In the genomic region with DNA sequence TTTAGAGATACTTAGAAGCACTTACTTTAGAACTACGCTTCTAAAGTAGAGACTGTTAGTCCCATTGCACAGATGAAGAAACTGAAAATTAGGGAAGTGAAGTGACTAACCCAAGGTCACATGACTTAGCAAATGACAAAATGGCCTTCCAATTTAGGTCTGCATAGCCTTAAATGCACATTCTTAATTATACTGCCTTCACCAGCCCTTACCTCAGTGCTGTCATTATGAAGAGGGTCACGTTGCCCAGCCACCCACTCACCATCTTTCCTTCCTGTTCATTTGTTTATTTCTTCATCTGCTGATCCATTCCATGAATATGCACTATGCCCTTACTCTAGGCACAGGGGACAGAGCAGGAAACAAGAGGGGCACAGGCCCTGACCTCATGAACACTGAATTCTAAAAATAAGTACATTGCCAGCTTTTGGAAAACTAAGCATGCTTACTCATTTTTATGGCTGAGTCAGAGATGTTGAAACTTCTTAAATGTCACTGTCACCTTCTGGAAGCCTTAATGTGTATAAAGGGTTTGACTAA, we compare ENCODE assay signal across 2 cellular contexts.
TF ChIP-seq lines count a peak whose summit lies in the region.

No MANE protein-coding gene starts in this region.

TF ChIP-seq in A549, 52 proteins besides CTCF, POLR2A, EP300 and RAD21 (continued from another document):
- TF ChIP-seq, protein P1, sequence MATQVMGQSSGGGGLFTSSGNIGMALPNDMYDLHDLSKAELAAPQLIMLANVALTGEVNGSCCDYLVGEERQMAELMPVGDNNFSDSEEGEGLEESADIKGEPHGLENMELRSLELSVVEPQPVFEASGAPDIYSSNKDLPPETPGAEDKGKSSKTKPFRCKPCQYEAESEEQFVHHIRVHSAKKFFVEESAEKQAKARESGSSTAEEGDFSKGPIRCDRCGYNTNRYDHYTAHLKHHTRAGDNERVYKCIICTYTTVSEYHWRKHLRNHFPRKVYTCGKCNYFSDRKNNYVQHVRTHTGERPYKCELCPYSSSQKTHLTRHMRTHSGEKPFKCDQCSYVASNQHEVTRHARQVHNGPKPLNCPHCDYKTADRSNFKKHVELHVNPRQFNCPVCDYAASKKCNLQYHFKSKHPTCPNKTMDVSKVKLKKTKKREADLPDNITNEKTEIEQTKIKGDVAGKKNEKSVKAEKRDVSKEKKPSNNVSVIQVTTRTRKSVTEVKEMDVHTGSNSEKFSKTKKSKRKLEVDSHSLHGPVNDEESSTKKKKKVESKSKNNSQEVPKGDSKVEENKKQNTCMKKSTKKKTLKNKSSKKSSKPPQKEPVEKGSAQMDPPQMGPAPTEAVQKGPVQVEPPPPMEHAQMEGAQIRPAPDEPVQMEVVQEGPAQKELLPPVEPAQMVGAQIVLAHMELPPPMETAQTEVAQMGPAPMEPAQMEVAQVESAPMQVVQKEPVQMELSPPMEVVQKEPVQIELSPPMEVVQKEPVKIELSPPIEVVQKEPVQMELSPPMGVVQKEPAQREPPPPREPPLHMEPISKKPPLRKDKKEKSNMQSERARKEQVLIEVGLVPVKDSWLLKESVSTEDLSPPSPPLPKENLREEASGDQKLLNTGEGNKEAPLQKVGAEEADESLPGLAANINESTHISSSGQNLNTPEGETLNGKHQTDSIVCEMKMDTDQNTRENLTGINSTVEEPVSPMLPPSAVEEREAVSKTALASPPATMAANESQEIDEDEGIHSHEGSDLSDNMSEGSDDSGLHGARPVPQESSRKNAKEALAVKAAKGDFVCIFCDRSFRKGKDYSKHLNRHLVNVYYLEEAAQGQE (IDR thresholded peaks at IDR 0.05), result peak; percentile 48; the same call in 1 of the 2 replicates
- TF ChIP-seq CHD2 (IDR thresholded peaks at IDR 0.05; ENCODE audit: low read length, partially characterized antibody) (no peak), FOSL2 (IDR thresholded peaks at IDR 0.05) (peak; percentile 78), FOSL2 (CRISPR knock-in tag; IDR thresholded peaks at IDR 0.05) (peak; percentile 81), MAFK (IDR thresholded peaks at IDR 0.05; ENCODE audit: partially characterized antibody) (peak; percentile 63), USF2 (IDR thresholded peaks at IDR 0.05) (peak; percentile 56)

TF ChIP-seq in WTC11, 78 proteins besides CTCF, POLR2A, EP300 and RAD21 (continued from another document):
- TF ChIP-seq, protein P2, sequence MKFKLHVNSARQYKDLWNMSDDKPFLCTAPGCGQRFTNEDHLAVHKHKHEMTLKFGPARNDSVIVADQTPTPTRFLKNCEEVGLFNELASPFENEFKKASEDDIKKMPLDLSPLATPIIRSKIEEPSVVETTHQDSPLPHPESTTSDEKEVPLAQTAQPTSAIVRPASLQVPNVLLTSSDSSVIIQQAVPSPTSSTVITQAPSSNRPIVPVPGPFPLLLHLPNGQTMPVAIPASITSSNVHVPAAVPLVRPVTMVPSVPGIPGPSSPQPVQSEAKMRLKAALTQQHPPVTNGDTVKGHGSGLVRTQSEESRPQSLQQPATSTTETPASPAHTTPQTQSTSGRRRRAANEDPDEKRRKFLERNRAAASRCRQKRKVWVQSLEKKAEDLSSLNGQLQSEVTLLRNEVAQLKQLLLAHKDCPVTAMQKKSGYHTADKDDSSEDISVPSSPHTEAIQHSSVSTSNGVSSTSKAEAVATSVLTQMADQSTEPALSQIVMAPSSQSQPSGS (CRISPR knock-in tag; IDR thresholded peaks at IDR 0.05; ENCODE audit: borderline replicate concordance, low read depth), result no peak
- TF ChIP-seq ZNF138 (CRISPR knock-in tag; conservative IDR thresholded peaks at IDR 0.05) (no peak), ZNF416 (CRISPR knock-in tag; IDR thresholded peaks at IDR 0.05) (no peak), IRF2 (CRISPR knock-in tag; IDR thresholded peaks at IDR 0.05; ENCODE audit: borderline replicate concordance, low read depth) (no peak), PRDM15 (CRISPR knock-in tag; IDR thresholded peaks at IDR 0.05) (no peak), CREM (CRISPR knock-in tag; IDR thresholded peaks at IDR 0.05) (no peak), TP53 (CRISPR knock-in tag; IDR thresholded peaks at IDR 0.05) (no peak), JUN (CRISPR knock-in tag; IDR thresholded peaks at IDR 0.05) (no peak), HMGXB4 (CRISPR knock-in tag; IDR thresholded peaks at IDR 0.05) (no peak), AFF4 (CRISPR knock-in tag; IDR thresholded peaks at IDR 0.05; ENCODE audit: borderline replicate concordance) (no peak)
